In genomic region chr2:109226612-109227011, GRCh38 we compare ENCODE assay signal across 20 cellular contexts.
"Had no signal": no experiment of that assay in that cellular context is flagged by ENCODE, and none has a peak within 500 bp of the region (broad histone marks: within the 10 kb centered on the region; RNA-seq: fewer than 3 reads in every experiment).

No MANE protein-coding gene starts in this region.

- H3K36me3 Mint-ChIP-seq: activated naive CD8-positive, alpha-beta T cell treated with anti-CD3 and anti-CD28 coated beads, Interleukin-2, amount 10 ng/mL, durations not matched to agents 7 days and 5 days; WTC11 had no signal

- H3K4me1 Mint-ChIP-seq: activated T-helper 17 cell treated with anti-CD3 and anti-CD28 coated beads, Interleukin-2, amount 50 U/mL, for 72 hours had no signal

- H3K4me3 Mint-ChIP-seq: activated CD8-positive, alpha-beta T cell treated with anti-CD3 and anti-CD28 coated beads, Interleukin-2, amount 10 ng/mL, durations not matched to agents 7 days and 5 days; activated naive CD8-positive, alpha-beta T cell treated with anti-CD3 and anti-CD28 coated beads, Interleukin-2, amount 10 ng/mL, durations not matched to agents 7 days and 5 days; activated T-helper 17 cell treated with anti-CD3 and anti-CD28 coated beads, Interleukin-2, amount 50 U/mL, for 72 hours; T-helper 1 cell treated with Interleukin-12 subunit alpha and Interleukin-12 subunit beta and Interleukin-4 antibody, amounts not matched to agents 30 μg/mL and 1 μg/mL, for 36 hours; WTC11 had no signal

- H3K9me3 Mint-ChIP-seq: activated naive CD8-positive, alpha-beta T cell treated with anti-CD3 and anti-CD28 coated beads, Interleukin-2, amount 10 ng/mL, durations not matched to agents 7 days and 5 days; activated T-helper 17 cell treated with anti-CD3 and anti-CD28 coated beads, Interleukin-2, amount 50 U/mL, for 72 hours; T-helper 1 cell treated with Interleukin-12 subunit alpha and Interleukin-12 subunit beta and Interleukin-4 antibody, amounts not matched to agents 30 μg/mL and 1 μg/mL, for 36 hours; WTC11 had no signal

- H3K4me1 ChIP-seq: breast epithelium, colonic mucosa had no signal

- H3K4me3 ChIP-seq: breast epithelium, colonic mucosa, PC-9 had no signal

- H3K27me3 ChIP-seq: breast epithelium, colonic mucosa had no signal

- H2AFZ ChIP-seq: PC-9 had no signal

- H3K27ac Mint-ChIP-seq: activated CD8-positive, alpha-beta T cell treated with anti-CD3 and anti-CD28 coated beads, Interleukin-2, amount 10 ng/mL, durations not matched to agents 7 days and 5 days; activated naive CD8-positive, alpha-beta T cell treated with anti-CD3 and anti-CD28 coated beads, Interleukin-2, amount 10 ng/mL, durations not matched to agents 7 days and 5 days; activated T-helper 17 cell treated with anti-CD3 and anti-CD28 coated beads, Interleukin-2, amount 50 U/mL, for 72 hours; T-helper 1 cell treated with Interleukin-12 subunit alpha and Interleukin-12 subunit beta and Interleukin-4 antibody, amounts not matched to agents 30 μg/mL and 1 μg/mL, for 36 hours; WTC11 had no signal

- H3K9me3 ChIP-seq: breast epithelium, colonic mucosa had no signal

- ATAC-seq: activated CD8-positive, alpha-beta T cell treated with anti-CD3 and anti-CD28 coated beads, Interleukin-2, amount 10 ng/mL, durations not matched to agents 7 days and 5 days; activated T-helper 17 cell treated with anti-CD3 and anti-CD28 coated beads, Interleukin-2, amount 50 U/mL, for 72 hours; WTC11 had no signal

- DNase-seq: activated CD4-positive, alpha-beta T cell treated with anti-CD3 and anti-CD28 coated beads for 48 hours; activated CD4-positive, alpha-beta T cell treated with anti-CD3 and anti-CD28 coated beads, Interleukin-2, amount 50 U/mL, for 4 hours; activated CD4-positive, CD25-positive, alpha-beta regulatory T cell treated with anti-CD3 and anti-CD28 coated beads, Interleukin-2, amount 50 U/mL, for 72 hours; activated CD8-positive, alpha-beta T cell treated with anti-CD3 and anti-CD28 coated beads, Interleukin-2, amount 10 ng/mL, durations not matched to agents 7 days and 5 days; activated naive CD4-positive, alpha-beta T cell treated with anti-CD3 and anti-CD28 coated beads, Interleukin-2, amount 50 U/mL, for 16 hours; activated naive CD8-positive, alpha-beta T cell treated with anti-CD3 and anti-CD28 coated beads, Interleukin-2, amount 10 ng/mL, durations not matched to agents 7 days and 5 days; aorta; caudate nucleus; colonic mucosa; NCI-H1417 treated with DMSO at 0.1 percent for 48 hours; NCI-H1694 treated with DMSO at 0.1 percent for 48 hours; NCI-H2029 treated with DMSO at 0.1 percent for 48 hours; NCI-H69; PC-9; SHP77 treated with DMSO at 0.1 percent for 48 hours; T-helper 9 cell had no signal

- H3K4me2 ChIP-seq: PC-9 had no signal

- H3K27ac ChIP-seq: breast epithelium, colonic mucosa, PC-9 had no signal

- H3K36me3 ChIP-seq: breast epithelium, colonic mucosa had no signal
